Comparison of ENCODE assay signal across 8 cellular contexts in genomic region chr2:71000780-71001591, GRCh38. TPM values are rescaled to one million over a fixed set of nuclear protein-coding genes. Genes with fewer than 3 reads are reported as not detected.
DNase-seq lines count a peak whose midpoint lies in the region; ATAC-seq, FAIRE-seq and TF ChIP-seq lines count a peak whose summit lies in the region.

No MANE protein-coding gene starts in this region.

- peak overlapping the region; percentile 69 for H3K4me3 Mint-ChIP-seq in activated CD8-positive, alpha-beta T cell treated with anti-CD3 and anti-CD28 coated beads, Interleukin-2, amount 10 ng/mL, durations not matched to agents 7 days and 5 days

- H3K4me1 ChIP-seq in H1 (replicated peaks in 1 of 4; ENCODE audit: control insufficient read depth in 3 of 4, insufficient read depth in 4 of 4, low read length in 3 of 4) (peaks cover 3 to 11% (median 7%) of the 10 kb centered on the region in 4 experiments; a peak in 5 of 7 replicates), mucosa of stomach (ENCODE audit: control insufficient read depth, insufficient read depth, low read length) (peaks cover 10% of the 10 kb centered on the region)

- H3K27me3 Mint-ChIP-seq in activated CD8-positive, alpha-beta T cell treated with anti-CD3 and anti-CD28 coated beads, Interleukin-2, amount 10 ng/mL, durations not matched to agents 7 days and 5 days (ENCODE audit: low read depth), result no peaks in the 10 kb centered on the region

- H3K79me2 ChIP-seq in H1 (ENCODE audit: control insufficient read depth in 1 of 2, insufficient read depth in 2 of 2, low read length in 2 of 2), result no peaks in the 10 kb centered on the region

- peak; percentile 31 to 55; a peak in 3 of 4 replicates for TF ChIP-seq RAD21 in H1 (IDR thresholded peaks at IDR 0.05 in 1 of 2, conservative IDR thresholded peaks at IDR 0.05 in 1 of 2; ENCODE audit: low read depth in 2 of 2, low read length in 2 of 2)

- H3K56ac ChIP-seq in H1 (replicated peaks; ENCODE audit: insufficient read length, low read depth, low read length), result no peak overlapping the region

- H2BK20ac ChIP-seq in H1 (ENCODE audit: low read length), result peak overlapping the region; percentile 55; the same call in 1 of the 2 replicates

- H3K18ac ChIP-seq in H1 (ENCODE audit: extremely low read depth, low read length), result peak overlapping the region; percentile 72

- WGBS in H1 (ENCODE audit: extremely low coverage in 1 of 2, insufficient coverage in 1 of 2, insufficient read length in 1 of 2, insufficient replicate concordance in 2 of 2, low coverage in 1 of 2, low lambda C conversion rate in 2 of 2, missing lambda C conversion rate in 1 of 2), 2 experiments, result 46% methylated on average over 19 of the region's 21 CpGs; no CpG with 5 or more reads in 1 of the 2 experiments

- peak overlapping the region; percentile 96 for H2BK12ac ChIP-seq in H1 (ENCODE audit: low read depth, low read length)

- no peak for FAIRE-seq in H1 (lab: Jason Lieb, UNC)

- DNase-seq in CD1c-positive myeloid dendritic cell (ENCODE audit: extremely low spot score) (peak; percentile 78), NCI-H774 (lab: John Stamatoyannopoulos, UW) (peak; percentile 48), H1 (ENCODE audit: low read depth in 1 of 2, low spot score in 2 of 2) (peak in 1 of 2 experiments; percentile 86)
- peak; percentile 88 for DNase-seq in activated CD8-positive, alpha-beta T cell treated with anti-CD3 and anti-CD28 coated beads, Interleukin-2, amount 10 ng/mL, durations not matched to agents 7 days and 5 days
- DNase-seq in stimulated activated CD8-positive, alpha-beta memory T cell treated with anti-CD3 and anti-CD28 coated beads, Interleukin-4, amount 100 ng/mL, for 48 hours, result peak; percentile 87

- peak overlapping the region; percentile 99 for H2AFZ ChIP-seq in H1 (ENCODE audit: low read length)

- no peaks in the 10 kb centered on the region; the same call in 1 of the 2 replicates for H3K23me2 ChIP-seq in H1 (ENCODE audit: low read depth, low read length)

- H3K79me1 ChIP-seq in H1 (ENCODE audit: low read depth, low read length), result no peaks in the 10 kb centered on the region

- H2BK15ac ChIP-seq in H1 (ENCODE audit: low read length), result peak overlapping the region; percentile 50; the same call in 1 of the 2 replicates

- POLR2A ChIA-PET in activated CD8-positive, alpha-beta T cell treated with anti-CD3 and anti-CD28 coated beads, Interleukin-2, amount 10 ng/mL, durations not matched to agents 7 days and 5 days (lab: Charles Lee), result interaction anchor here (0.7 kb wide), 1 partner anchor 999 kb away, joined by 4 read pairs; no protein-coding TSS in a partner anchor
- POLR2A ChIA-PET in H1 (lab: Charles Lee; ENCODE audit: partially characterized antibody), result interaction anchor here (1.7 to 2.1 kb wide), 2 partner anchors 16 to 67 kb away, joined by 5 to 7 read pairs; partner anchors contain the start of gene NAGK

- peak overlapping the region; percentile 39; the same call in 1 of the 2 replicates for H4K8ac ChIP-seq in H1 (ENCODE audit: extremely low read depth, insufficient read depth, low read length)

- H4K20me1 ChIP-seq in H1 (replicated peaks in 1 of 2; ENCODE audit: control insufficient read depth in 1 of 2, insufficient read depth in 2 of 2, low read length in 2 of 2), result peaks cover 0 to under 1% of the 10 kb centered on the region in 2 experiments

- H3K4me3 ChIP-seq in H1 (ENCODE audit: extremely low read depth in 1 of 4, insufficient read depth in 2 of 4, low read depth in 3 of 4, low read length in 4 of 4) (peak overlapping the region in 2 of 4 experiments; percentile 20 to 46; a peak in 3 of 8 replicates), mucosa of stomach (ENCODE audit: low read length) (peak overlapping the region; percentile 67)

- H3K36me3 Mint-ChIP-seq in activated CD8-positive, alpha-beta T cell treated with anti-CD3 and anti-CD28 coated beads, Interleukin-2, amount 10 ng/mL, durations not matched to agents 7 days and 5 days (ENCODE audit: low read depth), result no peaks in the 10 kb centered on the region

- H4K5ac ChIP-seq in H1 (ENCODE audit: insufficient read length, low read depth, low read length), result peak overlapping the region; percentile 79

- TF ChIP-seq EP300 in H1 (IDR thresholded peaks at IDR 0.05; ENCODE audit: borderline replicate concordance in 1 of 2, low read depth in 2 of 2, low read length in 2 of 2), result no peak

- H4K91ac ChIP-seq in H1 (replicated peaks; ENCODE audit: insufficient read length, low read length), result peak overlapping the region; percentile 81

- H3K9ac ChIP-seq in H1 (replicated peaks in 1 of 4; ENCODE audit: extremely low read depth in 1 of 4, low read depth in 3 of 4, low read length in 3 of 4), result no peak overlapping the region
- peak overlapping the region; percentile 39 for H3K9ac ChIP-seq in mucosa of stomach (ENCODE audit: low read length)

- H3K27me3 ChIP-seq in H1 (replicated peaks in 1 of 4; ENCODE audit: control insufficient read depth in 3 of 4, extremely low read depth in 1 of 4, insufficient read depth in 3 of 4, low read length in 3 of 4), result peaks cover 0 to 7% (median 0%) of the 10 kb centered on the region in 4 experiments; a peak in 4 of 7 replicates
- no peaks in the 10 kb centered on the region for H3K27me3 ChIP-seq in mucosa of stomach (ENCODE audit: control insufficient read depth, insufficient read depth, low read length)

- H3K9me3 Mint-ChIP-seq in activated CD8-positive, alpha-beta T cell treated with anti-CD3 and anti-CD28 coated beads, Interleukin-2, amount 10 ng/mL, durations not matched to agents 7 days and 5 days (ENCODE audit: insufficient read depth), result no peaks in the 10 kb centered on the region

- peak overlapping the region; percentile 90 for H3K27ac Mint-ChIP-seq in activated CD8-positive, alpha-beta T cell treated with anti-CD3 and anti-CD28 coated beads, Interleukin-2, amount 10 ng/mL, durations not matched to agents 7 days and 5 days

- peak overlapping the region; percentile 86 for H3K4ac ChIP-seq in H1 (replicated peaks; ENCODE audit: insufficient read length, low read depth, low read length)

- no peak overlapping the region for H2AK5ac ChIP-seq in H1 (ENCODE audit: low read depth, low read length)

- ATAC-seq in GM19324 (IDR thresholded peaks at IDR 0.05; ENCODE audit: low FRiP score, unreplicated experiment), result peak; percentile 66
- peak; percentile 96 for ATAC-seq in HG03439 (IDR thresholded peaks at IDR 0.05; ENCODE audit: unreplicated experiment)
- ATAC-seq in activated CD8-positive, alpha-beta T cell treated with anti-CD3 and anti-CD28 coated beads, Interleukin-2, amount 10 ng/mL, durations not matched to agents 7 days and 5 days, result peak; percentile 92

- H2BK120ac ChIP-seq in H1 (replicated peaks; ENCODE audit: low read depth, low read length), result no peak overlapping the region

- no peak overlapping the region for H3K27ac ChIP-seq in H1 (ENCODE audit: low read depth, low read length)

- TF ChIP-seq POLR2A in H1 (IDR thresholded peaks at IDR 0.05; ENCODE audit: control extremely low read depth in 1 of 2, low read depth in 2 of 2, low read length in 2 of 2), result no peak

- H3K4me1 Mint-ChIP-seq in activated CD8-positive, alpha-beta T cell treated with anti-CD3 and anti-CD28 coated beads, Interleukin-2, amount 10 ng/mL, durations not matched to agents 7 days and 5 days (ENCODE audit: low read depth), result peaks cover 37% of the 10 kb centered on the region

- CTCF ChIA-PET in activated CD8-positive, alpha-beta T cell treated with anti-CD3 and anti-CD28 coated beads, Interleukin-2, amount 10 ng/mL, durations not matched to agents 7 days and 5 days (lab: Charles Lee), result interaction anchor here (0.6 to 4.5 kb wide), 21 partner anchors 8 to 442 kb away, joined by 3 to 33 read pairs (median 4); partner anchors contain the start of genes ANKRD53, NAGK and ZNF638
- CTCF ChIA-PET in H1 (lab: Charles Lee; ENCODE audit: partially characterized antibody), result interaction anchor here (0.5 to 3.4 kb wide), 34 partner anchors 8 to 1152 kb away, joined by 3 to 19 read pairs (median 4); partner anchors contain the start of genes ANKRD53 and NAGK

- H3K36me3 ChIP-seq in H1 (ENCODE audit: control insufficient read depth in 2 of 4, insufficient read depth in 4 of 4, low read length in 3 of 4) (no peaks in the 10 kb centered on the region), mucosa of stomach (ENCODE audit: control insufficient read depth, insufficient read depth, low read length) (no peaks in the 10 kb centered on the region)

- H3K9me3 ChIP-seq in H1 (ENCODE audit: insufficient read depth in 2 of 2, low read depth in 1 of 2, low read length in 1 of 2) (no peaks in the 10 kb centered on the region), mucosa of stomach (ENCODE audit: control insufficient read depth, low read length) (no peaks in the 10 kb centered on the region)

- peak; percentile 88 to 94 (median 90) for TF ChIP-seq CTCF in H1 (IDR thresholded peaks at IDR 0.05; ENCODE audit: control extremely low read depth in 1 of 3, insufficient read depth in 1 of 3, low read depth in 1 of 3, low read length in 3 of 3)

- H3K23ac ChIP-seq in H1 (ENCODE audit: insufficient read length), result no peak overlapping the region

- H3K14ac ChIP-seq in H1 (ENCODE audit: insufficient read length), result no peak overlapping the region

- peak overlapping the region; percentile 19 to 50 for H3K4me2 ChIP-seq in H1 (ENCODE audit: insufficient read depth in 1 of 2, low read depth in 2 of 2, low read length in 2 of 2)

- peak overlapping the region; percentile 69; the same call in 1 of the 2 replicates for H2BK5ac ChIP-seq in H1 (ENCODE audit: low read depth, low read length)

RNA-seq across cellular contexts. Expression of gene TEX261, which starts 6.3 kb away (rescaled TPM):
- total RNA-seq in activated CD8-positive, alpha-beta T cell treated with anti-CD3 and anti-CD28 coated beads, Interleukin-2, amount 10 ng/mL, durations not matched to agents 7 days and 5 days, result 10 to 100 TPM; 55.9 to 59.4 TPM
- 24.3 and 25.2 TPM in 2 replicates for total RNA-seq in H1 (2021; fragmentation: NEBNext Ultra II Directional; extraction: Animal tissue kit (Norgen Biotek cat#: 25700))
- polyA plus RNA-seq in H1 (2011; rRNA removed), result 30.1 and 31.2 TPM in 2 replicates
- 20.9 TPM for polyA plus RNA-seq in H1 (2011; cell fraction: cytosol; rRNA removed)
- polyA plus RNA-seq in H1 (2011; cell fraction: nucleus; rRNA removed), result 45.3 TPM
- polyA plus RNA-seq in H1 (2012, experiment 1 of 2), result 15.6 to 18.4 TPM (median 17.5 TPM) in 4 replicates
- 16.0 TPM for polyA plus RNA-seq in H1 (2012, experiment 2 of 2)
- 27.3 TPM for polyA plus RNA-seq in H1 (2013, experiment 1 of 2)
- polyA plus RNA-seq in H1 (2013, experiment 2 of 2), result 37.1 TPM
- 32.0 and 32.9 TPM in 2 replicates for polyA minus RNA-seq in H1 (2011; rRNA and poly(A)+ RNA removed)
- polyA minus RNA-seq in H1 (2011; cell fraction: cytosol; rRNA and poly(A)+ RNA removed), result 11.2 TPM
- polyA minus RNA-seq in H1 (2011; cell fraction: nucleus; rRNA and poly(A)+ RNA removed), result 17.3 TPM

RNA-seq across cellular contexts. Expression of gene ANKRD53, which starts 22.6 kb away (rescaled TPM):
- total RNA-seq in activated CD8-positive, alpha-beta T cell treated with anti-CD3 and anti-CD28 coated beads, Interleukin-2, amount 10 ng/mL, durations not matched to agents 7 days and 5 days, result not detected
- 0.39 and 0.55 TPM in 2 replicates for total RNA-seq in H1 (2021; fragmentation: NEBNext Ultra II Directional; extraction: Animal tissue kit (Norgen Biotek cat#: 25700))
- 0.53 and 0.70 TPM in 2 replicates for polyA plus RNA-seq in H1 (2011; rRNA removed)
- polyA plus RNA-seq in H1 (2011; cell fraction: cytosol; rRNA removed), result 0.27 TPM
- 0.64 TPM for polyA plus RNA-seq in H1 (2011; cell fraction: nucleus; rRNA removed)
- 0.49 to 0.90 TPM (median 0.61 TPM) in 4 replicates for polyA plus RNA-seq in H1 (2012, experiment 1 of 2)
- 0.39 TPM for polyA plus RNA-seq in H1 (2012, experiment 2 of 2)
- polyA plus RNA-seq in H1 (2013, experiment 1 of 2), result 0.77 TPM
- 0.75 TPM for polyA plus RNA-seq in H1 (2013, experiment 2 of 2)
- 0.47 and 0.61 TPM in 2 replicates for polyA minus RNA-seq in H1 (2011; rRNA and poly(A)+ RNA removed)
- not detected for polyA minus RNA-seq in H1 (2011; cell fraction: cytosol; rRNA and poly(A)+ RNA removed)
- 2.1 TPM for polyA minus RNA-seq in H1 (2011; cell fraction: nucleus; rRNA and poly(A)+ RNA removed)
